Comparison of ENCODE assay signal across 24 cellular contexts in genomic region chr2:10343658-10344057, GRCh38. TPM values are rescaled to one million over a fixed set of nuclear protein-coding genes. Genes with fewer than 3 reads are reported as not detected.
DNase-seq lines count a peak whose midpoint lies in the region; ATAC-seq, FAIRE-seq and TF ChIP-seq lines count a peak whose summit lies in the region.
"Had no signal": no experiment of that assay in that cellular context is flagged by ENCODE, and none has a peak within 500 bp of the region (broad histone marks: within the 10 kb centered on the region; RNA-seq: fewer than 3 reads in every experiment).

No MANE protein-coding gene starts in this region.

- WGBS in HepG2 (ENCODE audit: low lambda C conversion rate), result 85% methylated on average over 8 of the region's 8 CpGs
- WGBS in right lobe of liver (ENCODE audit: insufficient coverage, low coverage, low lambda C conversion rate, missing lambda C conversion rate), result 85% methylated on average over 8 of the region's 8 CpGs

- H3K4me3 ChIP-seq in HepG2 (replicated peaks in 1 of 3; ENCODE audit: insufficient read depth in 1 of 3, low read depth in 2 of 3, low read length in 3 of 3) (no peak overlapping the region), right lobe of liver (no peak overlapping the region), coronary artery (no peak overlapping the region)
- H3K4me3 ChIP-seq: adrenal gland, colonic mucosa, pancreas, stomach had no signal

- TF ChIP-seq CTCF in HepG2 (CRISPR knock-in tag; IDR thresholded peaks at IDR 0.05) (no peak), right lobe of liver (IDR thresholded peaks at IDR 0.05) (no peak), coronary artery (IDR thresholded peaks at IDR 0.05) (no peak)

- H2AFZ ChIP-seq in HepG2 (ENCODE audit: low read length), result no peak overlapping the region

- CTCF ChIA-PET in HepG2 (lab: Yijun Ruan, JAX; ENCODE audit: low intra/inter-chr PET ratio, low total read pairs), result no interaction called here

- peaks cover 51% of the 10 kb centered on the region for H3K4me1 Mint-ChIP-seq in T-helper 17 cell
- peaks cover 38% of the 10 kb centered on the region for H3K4me1 Mint-ChIP-seq in memory B cell

- FAIRE-seq in HepG2 (lab: Jason Lieb, UNC), result no peak
- FAIRE-seq: H54, pancreas had no signal

- H3K4me3 Mint-ChIP-seq in T-helper 17 cell, result no peak overlapping the region
- no peak overlapping the region for H3K4me3 Mint-ChIP-seq in memory B cell

- TF ChIP-seq RAD21 in HepG2 (CRISPR knock-in tag; IDR thresholded peaks at IDR 0.05), result no peak

- no peak overlapping the region for H3K27ac ChIP-seq in HepG2 (ENCODE audit: extremely low read length, insufficient read depth, low read length)
- H3K27ac ChIP-seq in right lobe of liver, result no peak overlapping the region
- no peak overlapping the region for H3K27ac ChIP-seq in coronary artery
- H3K27ac ChIP-seq: C4-2B, colonic mucosa, pancreas, stomach, VCaP had no signal

- DNase-seq in HepG2 (ENCODE audit: low spot score) (no peak), right lobe of liver (no peak), T-helper 17 cell (no peak), memory B cell (ENCODE audit: low spot score in 2 of 2) (no peak), dermis blood vessel endothelial cell (no peak), coronary artery (ENCODE audit: low spot score) (no peak)
- DNase-seq: ACHN; activated CD4-positive, alpha-beta T cell treated with anti-CD3 and anti-CD28 coated beads, Interleukin-2, amount 50 U/mL, for 1 hour; colonic mucosa; mammary epithelial cell; NCI-H2107; OCI-M1; right cardiac atrium; SHP77; stomach; T-helper 2 cell; trophoblast cell had no signal

- peaks cover 18% of the 10 kb centered on the region for H3K4me1 ChIP-seq in HepG2 (ENCODE audit: insufficient read depth, low read length)
- peaks cover 0 to 19% (median 8%) of the 10 kb centered on the region in 4 donors for H3K4me1 ChIP-seq in right lobe of liver
- H3K4me1 ChIP-seq: colonic mucosa had no signal

- H3K27me3 Mint-ChIP-seq in T-helper 17 cell (no peaks in the 10 kb centered on the region), memory B cell (no peaks in the 10 kb centered on the region)

- TF ChIP-seq POLR2A in HepG2 (IDR thresholded peaks at IDR 0.05; ENCODE audit: insufficient read depth in 1 of 2, low read depth in 2 of 2, low read length in 2 of 2) (no peak), right lobe of liver (IDR thresholded peaks at IDR 0.05) (no peak)

- peaks cover 32% of the 10 kb centered on the region for H3K79me2 ChIP-seq in HepG2 (ENCODE audit: insufficient read depth, low read length)

- H3K36me3 Mint-ChIP-seq in T-helper 17 cell (ENCODE audit: low read depth) (peaks cover 4% of the 10 kb centered on the region), memory B cell (peaks cover 3% of the 10 kb centered on the region)

- ATAC-seq in HepG2, result no peak
- no peak for ATAC-seq in right lobe of liver
- no peak for ATAC-seq in T-helper 17 cell
- ATAC-seq in memory B cell (ENCODE audit: low read depth), result no peak
- ATAC-seq in HG02610 (IDR thresholded peaks at IDR 0.05; ENCODE audit: unreplicated experiment), result no peak
- no peak for ATAC-seq in GM18909 (IDR thresholded peaks at IDR 0.05; ENCODE audit: poor library complexity, unreplicated experiment)
- ATAC-seq: pancreas, right cardiac atrium had no signal

- H3K9ac ChIP-seq in HepG2 (ENCODE audit: insufficient read depth, low read depth, low read length), result no peak overlapping the region

- H3K27me3 ChIP-seq in HepG2 (ENCODE audit: control insufficient read depth in 1 of 2, insufficient read depth in 2 of 2, low read length in 2 of 2) (no peaks in the 10 kb centered on the region), right lobe of liver (no peaks in the 10 kb centered on the region)
- H3K27me3 ChIP-seq: adrenal gland, colonic mucosa, pancreas, stomach had no signal

- H3K4me2 ChIP-seq in HepG2 (ENCODE audit: low read depth, low read length), result no peak overlapping the region

- H3K9me3 ChIP-seq in HepG2 (ENCODE audit: low read length) (no peaks in the 10 kb centered on the region), right lobe of liver (no peaks in the 10 kb centered on the region), T-helper 17 cell (ENCODE audit: control insufficient read depth, low read length, poor library complexity, severe bottlenecking) (no peaks in the 10 kb centered on the region)
- H3K9me3 ChIP-seq: adrenal gland, colonic mucosa, pancreas, stomach had no signal

- BruUV-seq in HepG2 (replicated peaks; lab: Mats Ljungman, UMichigan), result no TSS peak

- H3K27ac Mint-ChIP-seq in T-helper 17 cell (peak overlapping the region; percentile 94), memory B cell (peak overlapping the region; percentile 29)

- no peaks in the 10 kb centered on the region; a peak in 1 of 5 replicates for H3K36me3 ChIP-seq in HepG2 (replicated peaks in 1 of 2; ENCODE audit: control insufficient read depth in 1 of 2, insufficient read depth in 2 of 2, low read length in 2 of 2)
- H3K36me3 ChIP-seq in right lobe of liver, result no peaks in the 10 kb centered on the region
- H3K36me3 ChIP-seq: adrenal gland, colonic mucosa, pancreas had no signal

- intact Hi-C loops in HepG2 (cut with micrococcal nuclease; ENCODE audit: unreplicated experiment) (no loop called here), right lobe of liver (cut with DNase I) (no loop called here)

- TF ChIP-seq EP300 in HepG2 (IDR thresholded peaks at IDR 0.05; ENCODE audit: low read depth in 2 of 2, low read length in 2 of 2) (no peak), HepG2 (CRISPR knock-in tag; IDR thresholded peaks at IDR 0.05; ENCODE audit: borderline replicate concordance) (no peak)

- POLR2A ChIA-PET in HepG2 (lab: Yijun Ruan, JAX), result interaction anchor here (1.3 kb wide), 1 partner anchor 25 kb away, joined by 3 read pairs; no protein-coding TSS in a partner anchor

- H3K9me3 Mint-ChIP-seq in memory B cell, result no peaks in the 10 kb centered on the region

- peaks cover 10% of the 10 kb centered on the region; the same call in 1 of the 2 replicates for H4K20me1 ChIP-seq in HepG2 (ENCODE audit: insufficient read depth, low read length)

- in situ Hi-C loops in HepG2 (cut with HindIII; ENCODE audit: extremely low pct_ligation_motif_present, low pct_unique_long_range_greater_than_20kb), result no loop called here

TF ChIP-seq in HepG2, 621 proteins besides CTCF, POLR2A, EP300 and RAD21:
- TF ChIP-seq ZMYM3 (CRISPR knock-in tag; IDR thresholded peaks at IDR 0.05), result no peak
- TF ChIP-seq ZNF770 (CRISPR knock-in tag; IDR thresholded peaks at IDR 0.05), result peak; percentile 88
- TF ChIP-seq SATB2 (CRISPR knock-in tag; IDR thresholded peaks at IDR 0.05), result no peak

RNA-seq across cellular contexts. Expression of gene HPCAL1, which starts 41.0 kb away (rescaled TPM):
- 23.3 and 29.9 TPM in 2 replicates for total RNA-seq in HepG2 (2016; rRNA removed; fragmentation: Illumina TruSeq; extraction: Trizol)
- total RNA-seq in HepG2 (2016; cell fraction: cytosol; rRNA removed; fragmentation: Illumina TruSeq; extraction: Trizol; ENCODE audit: low read depth), result 43.0 and 51.2 TPM in 2 replicates
- total RNA-seq in HepG2 (2016; cell fraction: insoluble cytoplasmic fraction; rRNA removed; fragmentation: Illumina TruSeq; extraction: Trizol), result 21.4 and 28.1 TPM in 2 replicates
- 50.7 and 67.7 TPM in 2 replicates for total RNA-seq in HepG2 (2016; cell fraction: membrane; rRNA removed; fragmentation: Illumina TruSeq; extraction: Trizol)
- 12.9 and 16.1 TPM in 2 replicates for total RNA-seq in HepG2 (2016; cell fraction: nucleus; rRNA removed; fragmentation: Illumina TruSeq; extraction: Trizol)
- polyA plus RNA-seq in HepG2 (2011; rRNA removed), result 29.5 and 38.6 TPM in 2 replicates
- polyA plus RNA-seq in HepG2 (2011; cell fraction: cytosol; rRNA removed), result 29.8 and 35.9 TPM in 2 replicates
- 54.3 and 60.0 TPM in 2 replicates for polyA plus RNA-seq in HepG2 (2011; cell fraction: nucleus; rRNA removed)
- 46.0 and 46.8 TPM in 2 replicates for polyA plus RNA-seq in HepG2 (2012)
- polyA plus RNA-seq in HepG2 (2016; cell fraction: cytosol; fragmentation: Illumina TruSeq; extraction: Trizol; ENCODE audit: low read depth), result 37.1 and 47.1 TPM in 2 replicates
- polyA plus RNA-seq in HepG2 (2016; cell fraction: insoluble cytoplasmic fraction; fragmentation: Illumina TruSeq; extraction: Trizol; ENCODE audit: low read depth), result 24.6 and 35.5 TPM in 2 replicates
- 54.6 and 65.1 TPM in 2 replicates for polyA plus RNA-seq in HepG2 (2016; cell fraction: membrane; fragmentation: Illumina TruSeq; extraction: Trizol; ENCODE audit: low read depth)
- polyA plus RNA-seq in HepG2 (2016; cell fraction: nucleus; fragmentation: Illumina TruSeq; extraction: Trizol; ENCODE audit: insufficient read depth, low read depth), result 30.3 and 35.7 TPM in 2 replicates
- 26.5 and 27.7 TPM in 2 replicates for polyA minus RNA-seq in HepG2 (2011; rRNA and poly(A)+ RNA removed; ENCODE audit: low replicate concordance)
- polyA minus RNA-seq in HepG2 (2011; cell fraction: cytosol; rRNA and poly(A)+ RNA removed), result 19.4 and 20.4 TPM in 2 replicates
- 12.6 and 15.5 TPM in 2 replicates for polyA minus RNA-seq in HepG2 (2011; cell fraction: nucleus; rRNA and poly(A)+ RNA removed)
- 10 to 100 TPM; 23.1 to 68.8 (median 29.1) TPM for total RNA-seq in right lobe of liver
- total RNA-seq in T-helper 17 cell, result 10 to 100 TPM; 44.2 TPM
- total RNA-seq in dermis blood vessel endothelial cell, result 72.2 and 72.4 TPM in 2 replicates
